Comparison of ENCODE assay signal across 17 cellular contexts in the genomic region with DNA sequence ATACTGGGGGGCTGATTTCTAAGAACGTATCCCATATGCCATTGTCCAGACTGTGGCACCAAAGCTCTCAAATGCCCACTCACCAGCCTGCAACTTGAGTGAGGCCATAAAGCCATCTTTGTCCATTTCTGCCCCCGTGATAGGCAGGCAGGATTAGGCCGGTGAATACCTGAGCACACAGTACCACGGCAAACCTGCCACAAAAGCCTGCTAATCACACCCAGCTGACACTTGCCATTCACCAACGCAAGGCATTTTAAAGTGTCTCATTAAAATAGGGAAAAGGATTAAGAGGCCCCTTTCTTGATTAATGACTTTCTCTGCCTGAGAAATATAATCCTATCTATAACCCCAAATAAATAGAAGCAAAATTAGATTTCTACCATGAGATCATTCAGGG.
A peak's percentile ranks its signal among the peaks of the same experiment; 100 is the strongest.
DNase-seq lines count a peak whose midpoint lies in the region; ATAC-seq and TF ChIP-seq lines count a peak whose summit lies in the region.
"Had no signal": no experiment of that assay in that cellular context is flagged by ENCODE, and none has a peak within 500 bp of the region (broad histone marks: within the 10 kb centered on the region; RNA-seq: fewer than 3 reads in every experiment).

No MANE protein-coding gene starts in this region.

- CTCF ChIA-PET in CD8-positive, alpha-beta T cell (lab: Charles Lee) = no interaction called here

- no peak for ATAC-seq in right cardiac atrium
- ATAC-seq in CD8-positive, alpha-beta T cell = no peak
- no peak for ATAC-seq in GM18505 (IDR thresholded peaks at IDR 0.05; ENCODE audit: unreplicated experiment)
- ATAC-seq: A549 had no signal

- H3K4me3 ChIP-seq in right atrium auricular region (no peak overlapping the region), right cardiac atrium (ENCODE audit: low read length) (no peak overlapping the region), WERI-Rb-1 (ENCODE audit: low read depth, low read length) (no peak overlapping the region; the same call in 1 of the 2 replicates), neuronal stem cell (ENCODE audit: low read length in 2 of 2) (no peak overlapping the region)
- H3K4me3 ChIP-seq in CD8-positive, alpha-beta T cell (ENCODE audit: low read depth, low read length) = no peak overlapping the region
- H3K4me3 ChIP-seq: A549 had no signal

- H3K27ac ChIP-seq in right atrium auricular region = no peak overlapping the region
- no peak overlapping the region for H3K27ac ChIP-seq in right cardiac atrium (ENCODE audit: low read length)
- peak overlapping the region; percentile 33 for H3K27ac ChIP-seq in WERI-Rb-1
- peak overlapping the region; percentile 59 for H3K27ac ChIP-seq in neuronal stem cell (replicated peaks; ENCODE audit: low read length)
- no peak overlapping the region for H3K27ac ChIP-seq in CD8-positive, alpha-beta T cell (ENCODE audit: low read depth, low read length)
- H3K27ac ChIP-seq: 22Rv1, A549, C4-2B had no signal

- H3K9me3 ChIP-seq in right atrium auricular region (no peaks in the 10 kb centered on the region), right cardiac atrium (ENCODE audit: control insufficient read depth, low read length) (no peaks in the 10 kb centered on the region), WERI-Rb-1 (ENCODE audit: severe bottlenecking) (peaks cover 2% of the 10 kb centered on the region), neuronal stem cell (replicated peaks in 1 of 2; ENCODE audit: control insufficient read depth in 2 of 2, insufficient read depth in 1 of 2, low read depth in 1 of 2, low read length in 2 of 2) (no peaks in the 10 kb centered on the region)
- H3K9me3 ChIP-seq in CD8-positive, alpha-beta T cell (ENCODE audit: low read length) = no peaks in the 10 kb centered on the region
- H3K9me3 ChIP-seq: A549 had no signal

- H2AFZ ChIP-seq in neuronal stem cell (ENCODE audit: low read length) = no peak overlapping the region

- DNase-seq in right atrium auricular region (ENCODE audit: low spot score) (peak; percentile 23), right cardiac atrium (no peak), WERI-Rb-1 (peak; percentile 65), neuronal stem cell (ENCODE audit: low spot score) (peak; percentile 20), pons (ENCODE audit: low spot score) (no peak)
- DNase-seq in CD8-positive, alpha-beta T cell = no peak
- DNase-seq in activated CD4-positive, alpha-beta T cell treated with anti-CD3 and anti-CD28 coated beads, Interleukin-2, amount 50 U/mL, for 1 hour = no peak
- DNase-seq: AML-193; CD4-positive, alpha-beta T cell; DMS79 treated with DMSO at 0.1 percent for 48 hours; GF-D8; GOT3; H9 had no signal

- 74% methylated on average over 5 of the region's 5 CpGs for WGBS in right cardiac atrium
- WGBS in neuronal stem cell (ENCODE audit: extremely low coverage in 2 of 2, insufficient read length in 2 of 2, insufficient replicate concordance in 1 of 2), 2 donors = no CpG with 5 or more reads among the region's 5 CpGs

- H3K36me3 ChIP-seq in right atrium auricular region (no peaks in the 10 kb centered on the region), WERI-Rb-1 (no peaks in the 10 kb centered on the region), neuronal stem cell (replicated peaks in 1 of 2; ENCODE audit: control insufficient read depth in 2 of 2, insufficient read depth in 2 of 2, low read length in 2 of 2) (no peaks in the 10 kb centered on the region)
- H3K36me3 ChIP-seq in CD8-positive, alpha-beta T cell (ENCODE audit: insufficient read depth, low read length) = no peaks in the 10 kb centered on the region

- H3K14ac ChIP-seq in neuronal stem cell (ENCODE audit: low read length) = no peak overlapping the region

- H4K8ac ChIP-seq in neuronal stem cell (ENCODE audit: low read depth, low read length) = no peak overlapping the region

- H3K27me3 Mint-ChIP-seq in CD8-positive, alpha-beta T cell (ENCODE audit: low read depth) = peaks cover 21% of the 10 kb centered on the region

- POLR2A ChIA-PET in CD8-positive, alpha-beta T cell (lab: Charles Lee) = no interaction called here

- H3K23ac ChIP-seq in neuronal stem cell (ENCODE audit: low read depth, low read length, poor library complexity) = no peak overlapping the region

- H2BK15ac ChIP-seq in neuronal stem cell (ENCODE audit: low read length) = peak overlapping the region; percentile 43

- H3K4me2 ChIP-seq in neuronal stem cell (ENCODE audit: insufficient read depth, low read length, poor library complexity, severe bottlenecking) = no peak overlapping the region
- H3K4me2 ChIP-seq: A549 had no signal

- H3K4me3 Mint-ChIP-seq in CD8-positive, alpha-beta T cell = no peak overlapping the region
- H3K4me3 Mint-ChIP-seq: CD4-positive, alpha-beta T cell; H9 had no signal

- no peak for TF ChIP-seq CTCF in right atrium auricular region (IDR thresholded peaks at IDR 0.05)
- TF ChIP-seq CTCF in WERI-Rb-1 (IDR thresholded peaks at IDR 0.05; ENCODE audit: low read depth, low read length) = no peak
- TF ChIP-seq CTCF in CD8-positive, alpha-beta T cell (IDR thresholded peaks at IDR 0.05) = no peak

- no peak overlapping the region for H2AK5ac ChIP-seq in neuronal stem cell (ENCODE audit: low read depth, low read length)

- H3K9me3 Mint-ChIP-seq in CD8-positive, alpha-beta T cell = no peaks in the 10 kb centered on the region
- H3K9me3 Mint-ChIP-seq: CD4-positive, alpha-beta T cell; H9 had no signal

- H3K4me1 Mint-ChIP-seq in CD8-positive, alpha-beta T cell (ENCODE audit: low read depth) = no peaks in the 10 kb centered on the region

- no peaks in the 10 kb centered on the region for H3K79me1 ChIP-seq in neuronal stem cell (ENCODE audit: low read depth, low read length)

- no peaks in the 10 kb centered on the region for H3K27me3 ChIP-seq in right atrium auricular region
- no peaks in the 10 kb centered on the region for H3K27me3 ChIP-seq in right cardiac atrium (ENCODE audit: control insufficient read depth, insufficient read depth)
- H3K27me3 ChIP-seq in WERI-Rb-1 (ENCODE audit: insufficient read depth, low read depth, severe bottlenecking) = no peaks in the 10 kb centered on the region
- H3K27me3 ChIP-seq in neuronal stem cell (ENCODE audit: control insufficient read depth in 3 of 3, insufficient read depth in 3 of 3, low read depth in 1 of 3, low read length in 3 of 3) = no peaks in the 10 kb centered on the region
- no peaks in the 10 kb centered on the region for H3K27me3 ChIP-seq in CD8-positive, alpha-beta T cell (ENCODE audit: insufficient read depth, low read length)

- no peak overlapping the region for H2BK12ac ChIP-seq in neuronal stem cell (ENCODE audit: low read length)

- H3K4ac ChIP-seq in neuronal stem cell (ENCODE audit: low read length) = no peak overlapping the region

- H3K36me3 Mint-ChIP-seq in CD8-positive, alpha-beta T cell = no peaks in the 10 kb centered on the region

- no peak overlapping the region for H3K27ac Mint-ChIP-seq in CD8-positive, alpha-beta T cell
- H3K27ac Mint-ChIP-seq: CD4-positive, alpha-beta T cell; H9 had no signal

- H3K18ac ChIP-seq in neuronal stem cell (ENCODE audit: low read length) = no peak overlapping the region

- intact Hi-C loops in right cardiac atrium (cut with DNase I) = no loop called here
- intact Hi-C loops in CD8-positive, alpha-beta T cell (cut with DNase I, micrococcal nuclease) = no loop called here

- peaks cover 0 to 12% of the 10 kb centered on the region in 2 donors for H3K4me1 ChIP-seq in right atrium auricular region
- no peaks in the 10 kb centered on the region for H3K4me1 ChIP-seq in right cardiac atrium (ENCODE audit: control insufficient read depth, insufficient read depth, low read length)
- H3K4me1 ChIP-seq in neuronal stem cell (ENCODE audit: control insufficient read depth in 2 of 2, insufficient read depth in 1 of 2, low read depth in 1 of 2, low read length in 2 of 2) = peaks cover 0 to 9% of the 10 kb centered on the region in 2 donors
- H3K4me1 ChIP-seq in CD8-positive, alpha-beta T cell (ENCODE audit: insufficient read depth, low read length) = no peaks in the 10 kb centered on the region

- no peak for TF ChIP-seq POLR2A in GM18505 (IDR thresholded peaks at IDR 0.05; ENCODE audit: borderline replicate concordance, extremely low read depth, insufficient read depth, insufficient read length)

- H3K9ac ChIP-seq in neuronal stem cell (ENCODE audit: low read depth, low read length, poor library complexity) = no peak overlapping the region

- H4K91ac ChIP-seq in neuronal stem cell (ENCODE audit: low read depth, low read length, poor library complexity) = no peak overlapping the region

- no peak overlapping the region for H2BK120ac ChIP-seq in neuronal stem cell (ENCODE audit: low read depth, low read length)

- H2BK5ac ChIP-seq in neuronal stem cell (ENCODE audit: low read length) = no peak overlapping the region

Comparison
In these comparisons a context has a peak if more than half of its experiments do, and no peak if none do; other contexts are left out.
1. DNase-seq: peak in right atrium auricular region (single experiment), WERI-Rb-1 (single experiment) and neuronal stem cell (single experiment); none in right cardiac atrium (0 of 3), CD8-positive, alpha-beta T cell (0 of 7), activated CD4-positive, alpha-beta T cell treated with anti-CD3 and anti-CD28 coated beads, Interleukin-2, amount 50 U/mL, for 1 hour (single experiment) and pons (single experiment).
2. H3K27ac ChIP-seq: peak in WERI-Rb-1 (single experiment) and neuronal stem cell (single experiment); none in right atrium auricular region (0 of 2), right cardiac atrium (single experiment) and CD8-positive, alpha-beta T cell (single experiment).